33 cellular contexts compared by ENCODE assay signal in genomic region chr21:21151231-21151630, GRCh38.
A peak's percentile ranks its signal among the peaks of the same experiment; 100 is the strongest.
DNase-seq lines count a peak whose midpoint lies in the region; ATAC-seq, FAIRE-seq and TF ChIP-seq lines count a peak whose summit lies in the region.
"Had no signal": no experiment of that assay in that cellular context is flagged by ENCODE, and none has a peak within 500 bp of the region (broad histone marks: within the 10 kb centered on the region; RNA-seq: fewer than 3 reads in every experiment).

No MANE protein-coding gene starts in this region.

- TF ChIP-seq POLR2A in HepG2 (IDR thresholded peaks at IDR 0.05; ENCODE audit: insufficient read depth in 1 of 2, low read depth in 2 of 2, low read length in 2 of 2) = no peak
- no peak for TF ChIP-seq POLR2A in right lobe of liver (IDR thresholded peaks at IDR 0.05)
- no peak for TF ChIP-seq POLR2A in K562 (conservative IDR thresholded peaks at IDR 0.05)

- no peak for TF ChIP-seq RAD21 in HepG2 (CRISPR knock-in tag; IDR thresholded peaks at IDR 0.05)
- no peak for TF ChIP-seq RAD21 in K562 (CRISPR knock-in tag; conservative IDR thresholded peaks at IDR 0.05 in 1 of 2, IDR thresholded peaks at IDR 0.05 in 1 of 2)

- TF ChIP-seq CTCF in HepG2 (CRISPR knock-in tag; IDR thresholded peaks at IDR 0.05) (no peak), right lobe of liver (IDR thresholded peaks at IDR 0.05) (no peak), K562 (IDR thresholded peaks at IDR 0.05 in 2 of 3, conservative IDR thresholded peaks at IDR 0.05 in 1 of 3; ENCODE audit: insufficient read depth in 2 of 3, low read depth in 1 of 3, low read length in 3 of 3) (no peak)

- H4K20me1 ChIP-seq in HepG2 (ENCODE audit: insufficient read depth, low read length) (no peaks in the 10 kb centered on the region), K562 (replicated peaks; ENCODE audit: control insufficient read depth, insufficient read depth, low read length) (no peaks in the 10 kb centered on the region)
- H4K20me1 ChIP-seq: BLaER1; BLaER1 treated with 17β-estradiol and CSF1 and Interleukin-3, amounts not matched to agents 10 nM and 100 nM had no signal

- POLR2A ChIA-PET in HepG2 (lab: Yijun Ruan, JAX) = no interaction called here
- POLR2A ChIA-PET in CD8-positive, alpha-beta memory T cell (lab: Charles Lee) = no interaction called here
- POLR2A ChIA-PET in K562 (lab: Yijun Ruan, JAX) = no interaction called here

- H3K27ac ChIP-seq in HepG2 (ENCODE audit: extremely low read length, insufficient read depth, low read length) (no peak overlapping the region), right lobe of liver (no peak overlapping the region), K562 (ENCODE audit: extremely low read depth, low read depth, low read length) (peak overlapping the region; percentile 87)
- peak overlapping the region; percentile 27 for H3K27ac ChIP-seq in CD8-positive, alpha-beta memory T cell (ENCODE audit: low read depth, low read length)
- H3K27ac ChIP-seq: 22Rv1; A549; BLaER1; BLaER1 treated with 17β-estradiol and CSF1 and Interleukin-3, amounts not matched to agents 10 nM and 100 nM; C4-2B had no signal

- H3K79me2 ChIP-seq in HepG2 (ENCODE audit: insufficient read depth, low read length) (no peaks in the 10 kb centered on the region), K562 (ENCODE audit: control insufficient read depth, insufficient read depth, low read length) (peaks cover 100% of the 10 kb centered on the region)

- ATAC-seq in HepG2 (no peak), right lobe of liver (no peak), K562 (no peak)
- no peak for ATAC-seq in activated T-cell treated with anti-CD3 and anti-CD28 coated beads, Interleukin-2, amount 50 U/mL, for 72 hours (replicated peaks in 1 of 2)
- ATAC-seq: A549; CD8-positive, alpha-beta T cell had no signal

- BruUV-seq in HepG2 (replicated peaks; lab: Mats Ljungman, UMichigan) = no TSS peak
- BruUV-seq in K562 (replicated peaks; lab: Mats Ljungman, UMichigan) = no TSS peak

- peaks cover 51% of the 10 kb centered on the region for H3K9me3 ChIP-seq in HepG2 (ENCODE audit: low read length)
- no peaks in the 10 kb centered on the region for H3K9me3 ChIP-seq in right lobe of liver
- no peaks in the 10 kb centered on the region for H3K9me3 ChIP-seq in CD8-positive, alpha-beta memory T cell (ENCODE audit: low read length)
- no peaks in the 10 kb centered on the region for H3K9me3 ChIP-seq in K562 (replicated peaks; ENCODE audit: control insufficient read depth, insufficient read depth, low read depth, low read length)
- H3K9me3 ChIP-seq: A549; BE2C; BLaER1; BLaER1 treated with 17β-estradiol and CSF1 and Interleukin-3, amounts not matched to agents 10 nM and 100 nM; Caco-2 had no signal

- no peak overlapping the region for H3K4me2 ChIP-seq in HepG2 (ENCODE audit: low read depth, low read length)
- peak overlapping the region; percentile 82 for H3K4me2 ChIP-seq in K562 (ENCODE audit: insufficient read depth, low read length)
- H3K4me2 ChIP-seq: A549; BLaER1; BLaER1 treated with 17β-estradiol and CSF1 and Interleukin-3, amounts not matched to agents 10 nM and 100 nM had no signal

- H3K27me3 ChIP-seq in HepG2 (ENCODE audit: control insufficient read depth in 1 of 2, insufficient read depth in 2 of 2, low read length in 2 of 2) (no peaks in the 10 kb centered on the region), right lobe of liver (peaks cover 0 to 3% of the 10 kb centered on the region in 2 donors), K562 (ENCODE audit: control insufficient read depth in 2 of 2, insufficient read depth in 2 of 2, low read length in 2 of 2) (no peaks in the 10 kb centered on the region)
- H3K27me3 ChIP-seq in CD8-positive, alpha-beta memory T cell (ENCODE audit: insufficient read depth, low read length, poor library complexity, severe bottlenecking) = no peaks in the 10 kb centered on the region
- H3K27me3 ChIP-seq: BE2C; BLaER1; BLaER1 treated with 17β-estradiol and CSF1 and Interleukin-3, amounts not matched to agents 10 nM and 100 nM had no signal

- DNase-seq in HepG2 (ENCODE audit: low spot score) = no peak
- DNase-seq in right lobe of liver = no peak
- no peak for DNase-seq in CD8-positive, alpha-beta memory T cell
- DNase-seq in K562 (ENCODE audit: extremely low read depth in 1 of 4, low spot score in 3 of 4) = peak in 1 of 4 experiments; percentile 26
- DNase-seq in activated T-cell treated with anti-CD3 and anti-CD28 coated beads, Interleukin-2, amount 50 U/mL, for 72 hours = no peak
- no peak for DNase-seq in COLO829 (ENCODE audit: low spot score)
- DNase-seq: 8988T; ACHN; AML-193; BE2C; C1 segment of cervical spinal cord; Caco-2; Calu3; CD4-positive, alpha-beta memory T cell; CD4-positive, alpha-beta T cell; CD4-positive, CD25-positive, alpha-beta regulatory T cell; CD8-positive, alpha-beta T cell; COR-L47; DMS 273 treated with DMSO at 0.1 percent for 48 hours; DMS153; DMS53; DMS79; DMS79 treated with DMSO at 0.1 percent for 48 hours; DND-41; EL had no signal

- H3K4me1 ChIP-seq in HepG2 (ENCODE audit: insufficient read depth, low read length) (no peaks in the 10 kb centered on the region), right lobe of liver (no peaks in the 10 kb centered on the region), K562 (replicated peaks in 1 of 2; ENCODE audit: control insufficient read depth in 2 of 2, insufficient read depth in 2 of 2, low read length in 2 of 2) (peaks cover 0 to 6% of the 10 kb centered on the region in 2 experiments; a peak in 4 of 5 replicates)
- H3K4me1 ChIP-seq in CD8-positive, alpha-beta memory T cell (ENCODE audit: insufficient read depth, low read length) = no peaks in the 10 kb centered on the region
- H3K4me1 ChIP-seq: A549; BE2C; BLaER1; BLaER1 treated with 17β-estradiol and CSF1 and Interleukin-3, amounts not matched to agents 10 nM and 100 nM; Caco-2 had no signal

- CTCF ChIA-PET in HepG2 (lab: Yijun Ruan, JAX; ENCODE audit: low intra/inter-chr PET ratio, low total read pairs) (no interaction called here), K562 (lab: Yijun Ruan, JAX; ENCODE audit: low intra/inter-chr PET ratio) (no interaction called here)
- CTCF ChIA-PET in CD8-positive, alpha-beta memory T cell (lab: Charles Lee) = no interaction called here

- no peak overlapping the region for H3K27ac Mint-ChIP-seq in CD8-positive, alpha-beta memory T cell
- no peak overlapping the region for H3K27ac Mint-ChIP-seq in activated T-cell treated with anti-CD3 and anti-CD28 coated beads, Interleukin-2, amount 50 U/mL, for 72 hours
- H3K27ac Mint-ChIP-seq: B cell; CD14-positive monocyte; CD4-positive, alpha-beta memory T cell; CD4-positive, alpha-beta T cell; CD4-positive, CD25-positive, alpha-beta regulatory T cell; CD8-positive, alpha-beta T cell had no signal

- H3K9ac ChIP-seq in HepG2 (ENCODE audit: insufficient read depth, low read depth, low read length) (no peak overlapping the region), K562 (ENCODE audit: insufficient read depth in 1 of 2, low read depth in 2 of 2, low read length in 2 of 2) (peak overlapping the region in 1 of 2 experiments; percentile 73; a peak in 2 of 4 replicates)
- H3K9ac ChIP-seq: BLaER1; BLaER1 treated with 17β-estradiol and CSF1 and Interleukin-3, amounts not matched to agents 10 nM and 100 nM had no signal

- FAIRE-seq in HepG2 (lab: Jason Lieb, UNC) (no peak), K562 (lab: Jason Lieb, UNC) (no peak)
- FAIRE-seq: A549, D721Med had no signal

- H3K36me3 ChIP-seq in HepG2 (replicated peaks in 1 of 2; ENCODE audit: control insufficient read depth in 1 of 2, insufficient read depth in 2 of 2, low read length in 2 of 2) (no peaks in the 10 kb centered on the region), right lobe of liver (no peaks in the 10 kb centered on the region), K562 (ENCODE audit: control insufficient read depth, insufficient read depth, low read length) (no peaks in the 10 kb centered on the region)
- no peaks in the 10 kb centered on the region for H3K36me3 ChIP-seq in CD8-positive, alpha-beta memory T cell (ENCODE audit: insufficient read depth, low read length)
- H3K36me3 ChIP-seq: BE2C; BLaER1; BLaER1 treated with 17β-estradiol and CSF1 and Interleukin-3, amounts not matched to agents 10 nM and 100 nM had no signal

- H3K4me3 ChIP-seq in HepG2 (replicated peaks in 1 of 3; ENCODE audit: insufficient read depth in 1 of 3, low read depth in 2 of 3, low read length in 3 of 3) = no peak overlapping the region
- H3K4me3 ChIP-seq in right lobe of liver = no peak overlapping the region
- H3K4me3 ChIP-seq in CD8-positive, alpha-beta memory T cell (ENCODE audit: low read length) = no peak overlapping the region
- peak overlapping the region; percentile 16; the same call in 1 of the 2 replicates for H3K4me3 ChIP-seq in K562
- H3K4me3 ChIP-seq: A549; BLaER1; BLaER1 treated with 17β-estradiol and CSF1 and Interleukin-3, amounts not matched to agents 10 nM and 100 nM had no signal

- H3K9me3 Mint-ChIP-seq in CD8-positive, alpha-beta memory T cell = peaks cover 0 to 8% (median 2%) of the 10 kb centered on the region in 5 donors
- no peaks in the 10 kb centered on the region for H3K9me3 Mint-ChIP-seq in activated T-cell treated with anti-CD3 and anti-CD28 coated beads, Interleukin-2, amount 50 U/mL, for 72 hours
- H3K9me3 Mint-ChIP-seq: CD4-positive, alpha-beta T cell; CD8-positive, alpha-beta T cell had no signal

- H3K9me1 ChIP-seq in K562 (ENCODE audit: control insufficient read depth, insufficient read depth, low read length) = no peaks in the 10 kb centered on the region

- intact Hi-C loops in HepG2 (cut with micrococcal nuclease; ENCODE audit: unreplicated experiment) (no loop called here), right lobe of liver (cut with DNase I) (no loop called here), K562 (cut with micrococcal nuclease) (no loop called here)

- H3K4me1 Mint-ChIP-seq in CD8-positive, alpha-beta memory T cell = no peaks in the 10 kb centered on the region
- H3K4me1 Mint-ChIP-seq in activated T-cell treated with anti-CD3 and anti-CD28 coated beads, Interleukin-2, amount 50 U/mL, for 72 hours (ENCODE audit: low read depth) = no peaks in the 10 kb centered on the region
- H3K4me1 Mint-ChIP-seq: B cell; CD14-positive monocyte; CD4-positive, alpha-beta memory T cell; CD4-positive, CD25-positive, alpha-beta regulatory T cell had no signal

- no peaks in the 10 kb centered on the region for H3K36me3 Mint-ChIP-seq in CD8-positive, alpha-beta memory T cell
- H3K36me3 Mint-ChIP-seq in activated T-cell treated with anti-CD3 and anti-CD28 coated beads, Interleukin-2, amount 50 U/mL, for 72 hours (ENCODE audit: insufficient read depth in 2 of 2) = no peaks in the 10 kb centered on the region
- H3K36me3 Mint-ChIP-seq: CD14-positive monocyte; CD4-positive, alpha-beta memory T cell; CD4-positive, CD25-positive, alpha-beta regulatory T cell; CD8-positive, alpha-beta T cell had no signal

- in situ Hi-C loops in HepG2 (cut with HindIII; ENCODE audit: extremely low pct_ligation_motif_present, low pct_unique_long_range_greater_than_20kb) = no loop called here
- in situ Hi-C loops in K562 (cut with MboI) = no loop called here

- H3K4me3 Mint-ChIP-seq in CD8-positive, alpha-beta memory T cell = no peak overlapping the region
- H3K4me3 Mint-ChIP-seq in activated T-cell treated with anti-CD3 and anti-CD28 coated beads, Interleukin-2, amount 50 U/mL, for 72 hours = no peak overlapping the region
- H3K4me3 Mint-ChIP-seq: B cell; CD14-positive monocyte; CD4-positive, alpha-beta memory T cell; CD4-positive, alpha-beta T cell; CD4-positive, CD25-positive, alpha-beta regulatory T cell; CD8-positive, alpha-beta T cell had no signal

- TF ChIP-seq EP300 in HepG2 (IDR thresholded peaks at IDR 0.05; ENCODE audit: low read depth in 2 of 2, low read length in 2 of 2) (no peak), HepG2 (CRISPR knock-in tag; IDR thresholded peaks at IDR 0.05; ENCODE audit: borderline replicate concordance) (no peak), K562 (IDR thresholded peaks at IDR 0.05; ENCODE audit: low read length) (no peak)

- H3K27me3 Mint-ChIP-seq in CD8-positive, alpha-beta memory T cell = no peaks in the 10 kb centered on the region
- no peaks in the 10 kb centered on the region for H3K27me3 Mint-ChIP-seq in activated T-cell treated with anti-CD3 and anti-CD28 coated beads, Interleukin-2, amount 50 U/mL, for 72 hours (ENCODE audit: low read depth)
- H3K27me3 Mint-ChIP-seq: B cell; CD4-positive, alpha-beta T cell; CD4-positive, CD25-positive, alpha-beta regulatory T cell had no signal

- WGBS in HepG2 (ENCODE audit: low lambda C conversion rate) = 31% methylated on average over 3 of the region's 3 CpGs
- WGBS in right lobe of liver (ENCODE audit: insufficient coverage, low coverage, low lambda C conversion rate, missing lambda C conversion rate) = 54% methylated on average over 3 of the region's 3 CpGs
- 2% methylated on average over 3 of the region's 3 CpGs for WGBS in K562 (ENCODE audit: insufficient coverage, low coverage, missing lambda C conversion rate)

- H2AFZ ChIP-seq in HepG2 (ENCODE audit: low read length) = no peak overlapping the region
- H2AFZ ChIP-seq in K562 (ENCODE audit: low read depth, low read length) = peak overlapping the region; percentile 1; the same call in 1 of the 2 replicates

Comparison
In these comparisons a context has a peak if more than half of its experiments do, and no peak if none do; other contexts are left out.
1. H3K27ac ChIP-seq: peak in CD8-positive, alpha-beta memory T cell (single experiment) and K562 (single experiment); none in HepG2 (single experiment) and right lobe of liver (0 of 3).